ENCODE assay signal across 10 cellular contexts in the genomic region with DNA sequence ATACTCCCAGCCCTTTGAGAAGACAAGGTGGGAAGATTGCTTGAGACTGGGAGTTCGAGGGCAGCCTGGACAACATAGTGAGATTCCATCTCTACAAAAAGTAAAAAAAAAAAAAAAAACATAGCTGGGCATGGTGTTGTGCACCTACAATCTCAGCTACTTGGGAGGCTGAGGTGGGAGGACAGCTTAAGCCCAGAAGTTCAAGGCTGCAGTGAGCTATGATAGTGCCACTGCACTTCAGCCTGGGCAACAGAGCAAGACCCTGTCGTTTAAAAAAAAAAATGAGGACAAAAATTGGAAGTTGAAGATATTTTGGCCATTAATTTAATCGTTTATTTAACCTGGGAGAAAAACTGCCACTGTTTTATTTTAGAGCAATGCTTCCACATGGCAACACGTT. TPM values are rescaled to one million over a fixed set of nuclear protein-coding genes. Genes with fewer than 3 reads are reported as not detected.
DNase-seq lines count a peak whose midpoint lies in the region; ATAC-seq, FAIRE-seq and TF ChIP-seq lines count a peak whose summit lies in the region.
"Had no signal": no experiment of that assay in that cellular context is flagged by ENCODE, and none has a peak within 500 bp of the region (broad histone marks: within the 10 kb centered on the region; RNA-seq: fewer than 3 reads in every experiment).

No MANE protein-coding gene starts in this region.

- no peak for FAIRE-seq in small intestine (lab: Jason Lieb, UNC)
- FAIRE-seq: TTC549 had no signal

- peaks cover 0 to 15% (median 3%) of the 10 kb centered on the region in 5 donors for H3K27me3 Mint-ChIP-seq in naive thymus-derived CD4-positive, alpha-beta T cell

- H3K4me1 Mint-ChIP-seq in naive thymus-derived CD4-positive, alpha-beta T cell = peaks cover 44 to 66% (median 54%) of the 10 kb centered on the region in 7 donors

- intact Hi-C loops in colonic mucosa (cut with DNase I) = no loop called here
- intact Hi-C loops in naive thymus-derived CD4-positive, alpha-beta T cell (cut with micrococcal nuclease) = loop anchor here (1.0 to 10.0 kb wide), 8 partner anchors 112 to 1207 kb away; a partner anchor contains a TSS

- H3K27me3 ChIP-seq in BE2C = peaks cover 3% of the 10 kb centered on the region; the same call in 1 of the 2 replicates
- H3K27me3 ChIP-seq in colonic mucosa = no peaks in the 10 kb centered on the region
- H3K27me3 ChIP-seq in naive thymus-derived CD4-positive, alpha-beta T cell (ENCODE audit: control insufficient read depth in 2 of 2, insufficient read depth in 2 of 2, low read length in 2 of 2) = no peaks in the 10 kb centered on the region
- H3K27me3 ChIP-seq in small intestine (ENCODE audit: control insufficient read depth in 2 of 2, insufficient read depth in 2 of 2, low read length in 2 of 2) = no peaks in the 10 kb centered on the region

- no peak for TF ChIP-seq CTCF in BE2C (IDR thresholded peaks at IDR 0.05; ENCODE audit: low read depth, low read length)
- no peak for TF ChIP-seq CTCF in colonic mucosa (IDR thresholded peaks at IDR 0.05)

- 47 to 63% (median 48%) methylated on average over 4 of the region's 4 CpGs for WGBS in small intestine, 3 donors

- H3K9me3 ChIP-seq in BE2C = no peaks in the 10 kb centered on the region
- H3K9me3 ChIP-seq in KOPT-K1 (ENCODE audit: insufficient read depth, low read length, poor library complexity, severe bottlenecking) = peaks cover 8% of the 10 kb centered on the region
- no peaks in the 10 kb centered on the region for H3K9me3 ChIP-seq in colonic mucosa
- no peaks in the 10 kb centered on the region for H3K9me3 ChIP-seq in naive thymus-derived CD4-positive, alpha-beta T cell (ENCODE audit: control insufficient read depth in 2 of 3, low read length in 3 of 3)
- no peaks in the 10 kb centered on the region for H3K9me3 ChIP-seq in small intestine (ENCODE audit: control insufficient read depth, low read depth)

- no peak for ATAC-seq in naive thymus-derived CD4-positive, alpha-beta T cell
- ATAC-seq in HG02642 (IDR thresholded peaks at IDR 0.05; ENCODE audit: poor library complexity, unreplicated experiment) (no peak), left lobe of liver (no peak)

- DNase-seq in BE2C (no peak), colonic mucosa (no peak), NCI-H1105 (lab: John Stamatoyannopoulos, UW) (no peak), left lobe of liver (ENCODE audit: low spot score) (no peak), small intestine (no peak)
- no peak for DNase-seq in naive thymus-derived CD4-positive, alpha-beta T cell
- DNase-seq: stimulated activated CD8-positive, alpha-beta memory T cell treated with anti-CD3 and anti-CD28 coated beads, Interleukin-4, amount 100 ng/mL, for 48 hours had no signal

- POLR2A ChIA-PET in naive thymus-derived CD4-positive, alpha-beta T cell (lab: Charles Lee) = interaction anchor here (0.6 to 1.5 kb wide), 3 partner anchors 220 to 347 kb away, joined by 3 to 5 read pairs (median 3); no protein-coding TSS in a partner anchor

- H3K4me3 ChIP-seq in BE2C (ENCODE audit: low read depth, low read length) (peak overlapping the region; percentile 98), colonic mucosa (peak overlapping the region; percentile 100), small intestine (ENCODE audit: low read depth in 1 of 2, low read length in 2 of 2) (no peak overlapping the region)
- peak overlapping the region; percentile 85 for H3K4me3 ChIP-seq in naive thymus-derived CD4-positive, alpha-beta T cell (ENCODE audit: low read length)

- H3K4me3 Mint-ChIP-seq in naive thymus-derived CD4-positive, alpha-beta T cell = peak overlapping the region; percentile 81 to 92 (median 86)

- H3K4me1 ChIP-seq in BE2C (no peaks in the 10 kb centered on the region), colonic mucosa (peaks cover 9% of the 10 kb centered on the region), small intestine (ENCODE audit: control insufficient read depth in 2 of 2, insufficient read depth in 1 of 2, low read depth in 1 of 2, low read length in 1 of 2) (peaks cover 2 to 8% of the 10 kb centered on the region in 2 donors)
- peaks cover 8 to 12% of the 10 kb centered on the region in 2 donors for H3K4me1 ChIP-seq in naive thymus-derived CD4-positive, alpha-beta T cell (ENCODE audit: control insufficient read depth in 2 of 2, insufficient read depth in 2 of 2, low read length in 2 of 2)

- peak overlapping the region in 1 of 2 donors; percentile 61 for H3K9ac ChIP-seq in colonic mucosa (ENCODE audit: low read depth in 2 of 2, low read length in 2 of 2)

- peaks cover 4 to 17% (median 13%) of the 10 kb centered on the region in 5 donors for H3K36me3 Mint-ChIP-seq in naive thymus-derived CD4-positive, alpha-beta T cell

- H3K27ac Mint-ChIP-seq in naive thymus-derived CD4-positive, alpha-beta T cell = peak overlapping the region in 5 of 9 donors; percentile 36 to 59 (median 48)

- H3K9me3 Mint-ChIP-seq in naive thymus-derived CD4-positive, alpha-beta T cell = no peaks in the 10 kb centered on the region

- CTCF ChIA-PET in naive thymus-derived CD4-positive, alpha-beta T cell (lab: Charles Lee) = interaction anchor here (0.6 to 0.9 kb wide), 3 partner anchors 34 to 210 kb away, joined by 3 to 4 read pairs (median 3); no protein-coding TSS in a partner anchor

- H3K36me3 ChIP-seq in BE2C (peaks cover 4% of the 10 kb centered on the region), KOPT-K1 (ENCODE audit: insufficient read depth, low read length) (peaks cover 34% of the 10 kb centered on the region), colonic mucosa (no peaks in the 10 kb centered on the region), small intestine (ENCODE audit: control insufficient read depth in 2 of 2, insufficient read depth in 2 of 2, low read length in 2 of 2) (peaks cover 0 to 2% of the 10 kb centered on the region in 2 donors)
- peaks cover 0 to 22% (median 0%) of the 10 kb centered on the region in 3 experiments for H3K36me3 ChIP-seq in naive thymus-derived CD4-positive, alpha-beta T cell (ENCODE audit: control insufficient read depth in 2 of 3, insufficient read depth in 3 of 3, low read length in 3 of 3)

- H3K27ac ChIP-seq in KOPT-K1 (ENCODE audit: low read depth, low read length, poor library complexity, severe bottlenecking) (peak overlapping the region; percentile 53), colonic mucosa (no peak overlapping the region), small intestine (ENCODE audit: low read depth in 1 of 2, low read length in 1 of 2) (no peak overlapping the region)
- H3K27ac ChIP-seq in naive thymus-derived CD4-positive, alpha-beta T cell (ENCODE audit: low read depth, low read length) = no peak overlapping the region

RNA-seq across cellular contexts. Expression of a gene that starts 1.1 kb away (rescaled TPM):
- polyA plus RNA-seq in BE2C (2012; ENCODE audit: insufficient read depth, insufficient read length, low read depth) = 23.1 TPM
- total RNA-seq in colonic mucosa = 10 to 100 TPM in 1 of 2 donors, 1 to 10 TPM in 1; 6.1 to 16.4 TPM
- total RNA-seq in naive thymus-derived CD4-positive, alpha-beta T cell = 10 to 100 TPM; 14.5 to 20.6 (median 17.9) TPM
- polyA plus RNA-seq in naive thymus-derived CD4-positive, alpha-beta T cell = 1 to 10 TPM; 1.8 to 6.1 TPM
- total RNA-seq in left lobe of liver = 9.2 TPM
- 1 to 10 TPM in 1 of 3 donors, under 1 TPM in 2; 0.67 to 6.0 (median 0.81) TPM for polyA plus RNA-seq in small intestine

RNA-seq across cellular contexts. Expression of a gene that starts 20.8 kb away (rescaled TPM):
- polyA plus RNA-seq in BE2C (2012; ENCODE audit: insufficient read depth, insufficient read length, low read depth) = not detected
- total RNA-seq in colonic mucosa = 1 to 10 TPM; 7.3 to 9.9 TPM
- 10 to 100 TPM in 4 of 5 experiments, 1 to 10 TPM in 1; 2.6 to 16.3 (median 12.3) TPM for total RNA-seq in naive thymus-derived CD4-positive, alpha-beta T cell
- 10 to 100 TPM in 1 of 2 donors, 1 to 10 TPM in 1; 3.8 to 11.0 TPM for polyA plus RNA-seq in naive thymus-derived CD4-positive, alpha-beta T cell
- total RNA-seq in left lobe of liver = 5.0 TPM
- 10 to 100 TPM; 13.5 to 33.5 (median 18.6) TPM for polyA plus RNA-seq in small intestine

Comparison
In these comparisons a context has a peak if more than half of its experiments do, and no peak if none do; other contexts are left out.
1. H3K4me3 ChIP-seq: peak in BE2C (single experiment), colonic mucosa (single experiment) and naive thymus-derived CD4-positive, alpha-beta T cell (single experiment); none in small intestine (0 of 2).